37 cellular contexts compared by ENCODE assay signal in the genomic region with DNA sequence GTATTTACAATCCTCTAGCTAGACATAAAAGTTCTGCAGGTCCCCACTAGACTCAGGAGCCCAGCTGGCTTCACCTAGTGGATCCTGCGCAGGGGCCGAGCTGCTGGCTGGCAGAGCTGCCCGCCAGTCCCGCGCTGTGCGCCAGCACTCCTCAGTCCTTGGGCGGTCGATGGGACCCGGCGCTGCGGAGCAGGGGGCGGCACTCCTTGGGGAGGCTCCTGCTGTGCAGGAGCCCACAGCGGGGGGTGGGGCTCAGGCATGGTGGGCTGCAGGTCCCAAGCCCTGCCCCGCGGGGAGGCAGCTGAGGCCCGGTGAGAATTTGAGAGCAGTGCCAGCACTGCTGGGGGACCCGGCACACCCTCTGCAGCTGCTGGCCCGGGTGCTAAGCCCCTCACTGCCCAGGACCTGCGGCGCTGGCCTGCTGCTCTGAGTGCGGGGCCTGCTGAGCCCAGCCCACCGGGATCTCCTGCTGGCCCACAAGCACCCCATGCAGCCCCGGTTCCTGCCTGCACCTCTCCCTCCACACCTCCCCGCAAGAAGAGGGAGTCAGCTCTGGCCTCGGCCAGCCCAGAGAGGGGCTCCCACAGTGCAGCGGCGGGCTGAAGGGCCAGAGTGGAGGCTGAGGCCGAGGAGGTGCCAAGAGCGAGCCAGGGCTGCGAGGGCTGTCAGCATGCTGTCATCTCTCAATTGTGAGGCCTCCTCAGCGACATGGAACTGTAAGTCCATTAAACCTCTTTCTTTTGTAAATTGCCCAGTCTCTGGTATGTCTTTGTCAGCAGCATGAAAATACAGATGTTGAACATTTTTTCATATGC.
"Had no signal": no experiment of that assay in that cellular context is flagged by ENCODE, and none has a peak within 500 bp of the region (broad histone marks: within the 10 kb centered on the region; RNA-seq: fewer than 3 reads in every experiment).

No MANE protein-coding gene starts in this region.

- DNase-seq: activated CD4-positive, alpha-beta memory T cell treated with anti-CD3 and anti-CD28 coated beads for 36 hours; activated CD4-positive, alpha-beta T cell treated with anti-CD3 and anti-CD28 coated beads for 36 hours; activated CD4-positive, alpha-beta T cell treated with anti-CD3 and anti-CD28 coated beads, Interleukin-2, amount 10 ng/mL, durations not matched to agents 24 days and 14 days; activated CD4-positive, CD25-positive, alpha-beta regulatory T cell; activated CD4-positive, CD25-positive, alpha-beta regulatory T cell treated with anti-CD3 and anti-CD28 coated beads, Interleukin-2, amount 50 U/mL, for 72 hours; activated CD8-positive, alpha-beta memory T cell treated with anti-CD3 and anti-CD28 coated beads, Interleukin-2, amount 10 ng/mL, durations not matched to agents 7 days and 5 days; activated CD8-positive, alpha-beta memory T cell treated with anti-CD3 and anti-CD28 coated beads, Interleukin-2, amount 50 U/mL, for 4 hours; activated CD8-positive, alpha-beta T cell treated with anti-CD3 and anti-CD28 coated beads, Interleukin-2, amount 10 ng/mL, durations not matched to agents 7 days and 5 days; activated effector memory CD4-positive, alpha-beta T cell treated with anti-CD3 and anti-CD28 coated beads, Interleukin-2, amount 50 U/mL, for 16 hours; activated naive CD4-positive, alpha-beta T cell treated with anti-CD3 and anti-CD28 coated beads, Interleukin-2, amount 50 U/mL, for 16 hours; activated naive CD4-positive, alpha-beta T cell treated with Interleukin-2 at 50 U/mL for 16 hours; activated T-cell treated with anti-CD3 and anti-CD28 coated beads, Interleukin-2, amount 50 U/mL, for 1 hour; activated T-cell treated with anti-CD3 and anti-CD28 coated beads, Interleukin-2, amount 50 U/mL, for 48 hours; amniotic stem cell; anterior cingulate cortex; brain microvascular endothelial cell; cortex of kidney; dermis blood vessel endothelial cell; effector CD4-positive, alpha-beta T cell; effector memory CD8-positive, alpha-beta T cell; esophagus squamous epithelium; foreskin melanocyte; head of caudate nucleus; T-helper 1 cell; T-helper 17 cell; T1000; WERI-Rb-1 had no signal

- H3K4me3 ChIP-seq: esophagus squamous epithelium had no signal

- H3K9me3 Mint-ChIP-seq: activated CD4-positive, alpha-beta memory T cell treated with anti-CD3 and anti-CD28 coated beads for 36 hours; activated CD4-positive, alpha-beta T cell treated with anti-CD3 and anti-CD28 coated beads, Interleukin-2, amount 10 ng/mL, durations not matched to agents 24 days and 14 days; activated T-helper 1 cell treated with anti-CD3 and anti-CD28 coated beads, Interleukin-12 subunit alpha, Interleukin-12 subunit beta, Interleukin-2, Interleukin-4 antibody, amounts not matched to agents 30 ng/mL and 10 ng/mL and 1 ng/mL, durations not matched to agents 14 hours and 24 hours and 36 hours; activated T-helper 2 cell treated with anti-CD3 and anti-CD28 coated beads, Interferon-gamma antibody, Interleukin-2, Interleukin-4, amounts not matched to agents 10 μg/mL and 5 μg/mL and 100 μg/mL, durations not matched to agents 14 hours and 24 hours and 36 hours; central memory CD8-positive, alpha-beta T cell; effector memory CD8-positive, alpha-beta T cell; T-helper 2 cell treated with Interferon-gamma antibody and Interleukin-4, amounts not matched to agents 5 μg/mL and 100 μg/mL, for 36 hours had no signal

- H3K27ac ChIP-seq: brain microvascular endothelial cell, epithelial cell of prostate, esophagus squamous epithelium, WERI-Rb-1 had no signal

- H3K27me3 ChIP-seq: brain microvascular endothelial cell, esophagus squamous epithelium had no signal

- H3K4me1 ChIP-seq: esophagus squamous epithelium had no signal

- H3K4me1 Mint-ChIP-seq: activated CD4-positive, alpha-beta T cell treated with anti-CD3 and anti-CD28 coated beads for 36 hours; activated CD4-positive, alpha-beta T cell treated with anti-CD3 and anti-CD28 coated beads, Interleukin-2, amount 10 ng/mL, durations not matched to agents 24 days and 14 days; activated CD8-positive, alpha-beta memory T cell treated with anti-CD3 and anti-CD28 coated beads, Interleukin-2, amount 10 ng/mL, durations not matched to agents 7 days and 5 days; central memory CD8-positive, alpha-beta T cell; T-helper 17 cell had no signal

- H3K36me3 Mint-ChIP-seq: activated CD4-positive, alpha-beta memory T cell treated with anti-CD3 and anti-CD28 coated beads for 36 hours; activated CD8-positive, alpha-beta memory T cell treated with anti-CD3 and anti-CD28 coated beads, Interleukin-2, amount 10 ng/mL, durations not matched to agents 7 days and 5 days; activated naive CD8-positive, alpha-beta T cell had no signal

- FAIRE-seq: astrocyte, bronchial epithelial cell, colon, endothelial cell of umbilical vein had no signal

- H3K4me3 Mint-ChIP-seq: activated CD4-positive, alpha-beta memory T cell treated with anti-CD3 and anti-CD28 coated beads for 36 hours; activated CD4-positive, alpha-beta T cell treated with anti-CD3 and anti-CD28 coated beads for 36 hours; activated CD4-positive, alpha-beta T cell treated with anti-CD3 and anti-CD28 coated beads, Interleukin-2, amount 10 ng/mL, durations not matched to agents 24 days and 14 days; activated CD8-positive, alpha-beta memory T cell treated with anti-CD3 and anti-CD28 coated beads, Interleukin-2, amount 10 ng/mL, durations not matched to agents 7 days and 5 days; activated CD8-positive, alpha-beta T cell treated with anti-CD3 and anti-CD28 coated beads, Interleukin-2, amount 10 ng/mL, durations not matched to agents 7 days and 5 days; activated naive CD8-positive, alpha-beta T cell; activated T-helper 1 cell treated with anti-CD3 and anti-CD28 coated beads, Interleukin-12 subunit alpha, Interleukin-12 subunit beta, Interleukin-2, Interleukin-4 antibody, amounts not matched to agents 30 ng/mL and 10 ng/mL and 1 ng/mL, durations not matched to agents 14 hours and 24 hours and 36 hours; central memory CD8-positive, alpha-beta T cell; effector memory CD8-positive, alpha-beta T cell; T-helper 17 cell; T-helper 2 cell treated with Interferon-gamma antibody and Interleukin-4, amounts not matched to agents 5 μg/mL and 100 μg/mL, for 36 hours had no signal

- H3K36me3 ChIP-seq: brain microvascular endothelial cell, esophagus squamous epithelium, WERI-Rb-1 had no signal

- H3K9me3 ChIP-seq: esophagus squamous epithelium had no signal

- ATAC-seq: activated CD4-positive, alpha-beta T cell treated with anti-CD3 and anti-CD28 coated beads for 36 hours; activated CD8-positive, alpha-beta memory T cell treated with anti-CD3 and anti-CD28 coated beads, Interleukin-2, amount 10 ng/mL, durations not matched to agents 7 days and 5 days; activated CD8-positive, alpha-beta T cell treated with anti-CD3 and anti-CD28 coated beads, Interleukin-2, amount 10 ng/mL, durations not matched to agents 7 days and 5 days; effector memory CD8-positive, alpha-beta T cell; T-helper 17 cell had no signal

- H3K27ac Mint-ChIP-seq: activated CD4-positive, alpha-beta memory T cell treated with anti-CD3 and anti-CD28 coated beads for 36 hours; activated CD4-positive, alpha-beta T cell treated with anti-CD3 and anti-CD28 coated beads for 36 hours; activated CD4-positive, alpha-beta T cell treated with anti-CD3 and anti-CD28 coated beads, Interleukin-2, amount 10 ng/mL, durations not matched to agents 24 days and 14 days; activated CD8-positive, alpha-beta memory T cell treated with anti-CD3 and anti-CD28 coated beads, Interleukin-2, amount 10 ng/mL, durations not matched to agents 7 days and 5 days; activated CD8-positive, alpha-beta T cell treated with anti-CD3 and anti-CD28 coated beads, Interleukin-2, amount 10 ng/mL, durations not matched to agents 7 days and 5 days; activated naive CD8-positive, alpha-beta T cell; activated T-helper 1 cell treated with anti-CD3 and anti-CD28 coated beads, Interleukin-12 subunit alpha, Interleukin-12 subunit beta, Interleukin-2, Interleukin-4 antibody, amounts not matched to agents 30 ng/mL and 10 ng/mL and 1 ng/mL, durations not matched to agents 14 hours and 24 hours and 36 hours; activated T-helper 2 cell treated with anti-CD3 and anti-CD28 coated beads, Interferon-gamma antibody, Interleukin-2, Interleukin-4, amounts not matched to agents 10 μg/mL and 5 μg/mL and 100 μg/mL, durations not matched to agents 14 hours and 24 hours and 36 hours; effector memory CD8-positive, alpha-beta T cell; T-helper 17 cell; T-helper 2 cell treated with Interferon-gamma antibody and Interleukin-4, amounts not matched to agents 5 μg/mL and 100 μg/mL, for 36 hours had no signal
